ENCODE assay signal across 8 cellular contexts in the genomic region with DNA sequence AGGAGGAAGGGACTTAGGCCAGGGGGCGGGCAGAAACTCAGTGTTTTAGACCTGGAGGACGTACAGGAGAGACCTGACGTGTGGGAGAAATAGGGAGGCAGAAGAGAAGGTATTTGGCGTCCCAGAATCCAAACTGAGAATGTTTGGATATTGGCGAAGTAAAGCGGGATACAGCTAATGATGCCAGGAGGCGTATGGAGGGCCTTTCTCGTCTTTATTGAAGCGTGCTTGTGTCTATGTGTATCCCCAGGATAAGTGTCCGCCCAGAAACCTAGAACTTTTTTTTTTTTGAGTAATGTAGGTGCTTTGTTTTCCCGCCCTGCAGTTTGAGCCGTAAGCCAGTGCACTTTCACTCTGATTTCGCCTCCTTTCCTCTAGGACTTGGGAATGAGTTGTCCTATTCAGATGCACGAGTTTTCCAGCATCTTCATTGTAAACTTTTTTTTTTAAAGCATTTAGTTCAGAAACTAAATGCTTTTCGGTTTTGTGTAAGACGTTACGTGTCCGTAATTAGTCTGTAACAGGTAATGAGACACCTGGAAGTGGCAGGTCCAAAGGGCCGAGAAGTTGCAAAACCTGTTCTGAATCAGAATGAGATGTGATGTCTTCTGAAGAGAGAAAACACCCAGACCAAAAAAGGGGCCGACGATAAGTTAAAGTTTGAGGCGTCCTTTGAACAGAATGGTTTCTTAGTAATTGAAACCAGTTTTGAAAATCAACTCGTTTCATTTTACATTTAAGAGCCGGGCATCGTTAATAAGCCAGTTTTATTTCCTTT. TPM values are rescaled to one million over a fixed set of nuclear protein-coding genes. Genes with fewer than 3 reads are reported as not detected.
DNase-seq lines count a peak whose midpoint lies in the region; ATAC-seq, FAIRE-seq and TF ChIP-seq lines count a peak whose summit lies in the region.

No MANE protein-coding gene starts in this region.

- intact Hi-C loops in GM12878 (cut with micrococcal nuclease; ENCODE audit: unreplicated experiment) (loop anchor here (2.0 to 10.0 kb wide), 2 partner anchors 259 to 975 kb away; no protein-coding TSS in a partner anchor), posterior cingulate gyrus (cut with DNase I) (loop anchor here (1.0 kb wide), 1 partner anchor 9 kb away; a partner anchor contains a TSS)

- FAIRE-seq in GM12878 (lab: Jason Lieb, UNC): no peak

- peaks cover 68% of the 10 kb centered on the region for H3K79me2 ChIP-seq in GM12878 (ENCODE audit: control insufficient read depth, insufficient read depth, low read length)

- TF ChIP-seq POLR2A in GM18505 (IDR thresholded peaks at IDR 0.05; ENCODE audit: borderline replicate concordance, extremely low read depth, insufficient read depth, insufficient read length) (no peak), GM12878 (IDR thresholded peaks at IDR 0.05; ENCODE audit: low read depth, low read length) (no peak)

- no peaks in the 10 kb centered on the region for H3K27me3 Mint-ChIP-seq in stimulated activated naive B cell treated with anti-CD40 and anti-IgM and Interleukin-4, amounts not matched to agents 10 μg/mL and 1 μg/mL and 100 μg/mL, for 72 hours

- H3K4me2 ChIP-seq in GM12878 (ENCODE audit: control insufficient read depth, insufficient read depth): peak overlapping the region; percentile 85

- no peaks in the 10 kb centered on the region for H3K9me3 Mint-ChIP-seq in stimulated activated naive B cell treated with anti-CD40 and anti-IgM and Interleukin-4, amounts not matched to agents 10 μg/mL and 1 μg/mL and 100 μg/mL, for 72 hours

- H4K20me1 ChIP-seq in GM12878 (ENCODE audit: control insufficient read depth, insufficient read depth): peaks cover 4% of the 10 kb centered on the region; the same call in 1 of the 2 replicates

- TF ChIP-seq CTCF in AG09309 (IDR thresholded peaks at IDR 0.05; ENCODE audit: control insufficient read depth, insufficient read depth, low read depth, low read length, missing control alignments): no peak
- no peak for TF ChIP-seq CTCF in GM12878 (IDR thresholded peaks at IDR 0.05 in 2 of 3, conservative IDR thresholded peaks at IDR 0.05 in 1 of 3; ENCODE audit: control insufficient read depth in 2 of 3, extremely low read depth in 1 of 3, insufficient read depth in 1 of 3, low read depth in 3 of 3, low read length in 3 of 3)

- H3K4me1 Mint-ChIP-seq in stimulated activated naive B cell treated with anti-CD40 and anti-IgM and Interleukin-4, amounts not matched to agents 10 μg/mL and 1 μg/mL and 100 μg/mL, for 72 hours: peaks cover 12 to 47% of the 10 kb centered on the region in 2 donors

- H3K4me3 Mint-ChIP-seq in stimulated activated naive B cell treated with anti-CD40 and anti-IgM and Interleukin-4, amounts not matched to agents 10 μg/mL and 1 μg/mL and 100 μg/mL, for 72 hours: peak overlapping the region; percentile 95 to 100

- in situ Hi-C loops in GM12878 (cut with MboI): loop anchor here (10.0 to 25.0 kb wide), 3 partner anchors 1005 to 1848 kb away; a partner anchor contains a TSS

- H3K27ac ChIP-seq in GM12878 (ENCODE audit: control insufficient read depth, insufficient read depth): peak overlapping the region; percentile 100

- CTCF ChIA-PET in GM12878 (lab: Yijun Ruan, JAX): no interaction called here

- H3K36me3 ChIP-seq in GM12878 (ENCODE audit: control insufficient read depth in 2 of 2, insufficient read depth in 2 of 2, low read length in 1 of 2): no peaks in the 10 kb centered on the region; a peak in 1 of 4 replicates

- TF ChIP-seq RAD21 in GM12878 (IDR thresholded peaks at IDR 0.05; ENCODE audit: insufficient read depth, low read depth, low read length): no peak

- WGBS in GM12878 (ENCODE audit: insufficient coverage, insufficient replicate concordance, low lambda C conversion rate, missing lambda C conversion rate): 1% methylated on average over 24 of the region's 25 CpGs

- no peaks in the 10 kb centered on the region for H3K27me3 ChIP-seq in GM12878 (replicated peaks in 1 of 2; ENCODE audit: control insufficient read depth in 2 of 2, insufficient read depth in 2 of 2, low read length in 1 of 2)

- H3K4me1 ChIP-seq in GM12878 (ENCODE audit: control insufficient read depth, insufficient read depth, low read length): peaks cover 3% of the 10 kb centered on the region; the same call in 1 of the 2 replicates

- H3K36me3 Mint-ChIP-seq in stimulated activated naive B cell treated with anti-CD40 and anti-IgM and Interleukin-4, amounts not matched to agents 10 μg/mL and 1 μg/mL and 100 μg/mL, for 72 hours: peaks cover 8 to 11% of the 10 kb centered on the region in 2 donors

- TSS peak; percentile 67 for BruUV-seq in GM12878 (replicated peaks; lab: Mats Ljungman, UMichigan)

- peak; percentile 17 for ATAC-seq in GM18505 (IDR thresholded peaks at IDR 0.05; ENCODE audit: unreplicated experiment)
- peak; percentile 21 for ATAC-seq in HG02884 (IDR thresholded peaks at IDR 0.05; ENCODE audit: unreplicated experiment)
- peak; percentile 18 for ATAC-seq in GM12878
- ATAC-seq in stimulated activated naive B cell treated with anti-CD40 and anti-IgM and Interleukin-4, amounts not matched to agents 10 μg/mL and 1 μg/mL and 100 μg/mL, for 72 hours (replicated peaks): peak; percentile 17 to 23

- no peaks in the 10 kb centered on the region for H3K9me3 ChIP-seq in GM12878 (replicated peaks; ENCODE audit: control insufficient read depth, insufficient read depth, low read length)

- H3K27ac Mint-ChIP-seq in stimulated activated naive B cell treated with anti-CD40 and anti-IgM and Interleukin-4, amounts not matched to agents 10 μg/mL and 1 μg/mL and 100 μg/mL, for 72 hours: peak overlapping the region; percentile 93

- peak overlapping the region; percentile 72 for H2AFZ ChIP-seq in GM12878 (ENCODE audit: control insufficient read depth, low read depth, low read length)

- no peak for DNase-seq in AG09309 (ENCODE audit: low read depth)
- peak; percentile 51 for DNase-seq in NCI-H2171 treated with DMSO at 0.1 percent for 48 hours (lab: John Stamatoyannopoulos, UW)
- peak; percentile 23 for DNase-seq in GM12878 (ENCODE audit: low read depth, low spot score)
- DNase-seq in islet precursor cell: peak; percentile 61
- no peak for DNase-seq in stimulated activated naive B cell treated with anti-CD40 and anti-IgM and Interleukin-4, amounts not matched to agents 10 μg/mL and 1 μg/mL and 100 μg/mL, for 72 hours
- DNase-seq in posterior cingulate gyrus: no peak

- TF ChIP-seq EP300 in GM12878 (IDR thresholded peaks at IDR 0.05; ENCODE audit: borderline replicate concordance in 1 of 2, control insufficient read depth in 1 of 2, low read depth in 2 of 2, low read length in 2 of 2): no peak

- SMC1A ChIA-PET in GM12878 (lab: Charles Lee; ENCODE audit: uncharacterized antibody, unreplicated experiment): interaction anchor here (1.2 to 1.3 kb wide), 2 partner anchors 9 to 243 kb away, joined by 4 read pairs; no protein-coding TSS in a partner anchor

- peak overlapping the region; percentile 98 for H3K4me3 ChIP-seq in AG09309 (ENCODE audit: control insufficient read depth, low read depth, low read length)
- peak overlapping the region; percentile 92 for H3K4me3 ChIP-seq in GM12878

- peak overlapping the region; percentile 99 for H3K9ac ChIP-seq in GM12878 (ENCODE audit: control insufficient read depth, insufficient read depth, low read length)

- POLR2A ChIA-PET in GM12878 (lab: Charles Lee): interaction anchor here (0.7 to 1.5 kb wide), 4 partner anchors 9 to 260 kb away, joined by 3 to 6 read pairs (median 4); a partner anchor contains a TSS

- RAD21 ChIA-PET in GM12878 (lab: Charles Lee; ENCODE audit: unreplicated experiment): interaction anchor here (1.2 to 1.6 kb wide), 2 partner anchors 240 to 259 kb away, joined by 4 to 5 read pairs; no protein-coding TSS in a partner anchor

TF ChIP-seq in GM12878, 131 proteins besides CTCF, POLR2A, EP300 and RAD21 (continues in another document):
- TF ChIP-seq EED (IDR thresholded peaks at IDR 0.05; ENCODE audit: low read depth): peak; percentile 58
- no peak for TF ChIP-seq BHLHE40 (IDR thresholded peaks at IDR 0.05; ENCODE audit: borderline replicate concordance in 1 of 2, low read depth in 2 of 2, low read length in 1 of 2)
- 0 out of 2 replicates have a peak, but pooled peaks have one; percentile 24 for TF ChIP-seq ATF7 (IDR thresholded peaks at IDR 0.05; ENCODE audit: low read depth)

RNA-seq across cellular contexts. Expression of a gene that starts 0.7 kb away (rescaled TPM):
- 47.0 and 50.1 TPM in 2 replicates for total RNA-seq in GM12878 (2013; cell fraction: nucleolus; rRNA removed)
- total RNA-seq in GM12878 (2014; rRNA removed) (9.7 and 11.9 TPM in 2 replicates), GM12878 (2014; rRNA removed; fragmentation: Illumina TruSeq; extraction: Trizol) (12.9 and 13.0 TPM in 2 replicates), GM12878 (2021) (8.6 and 9.0 TPM in 2 replicates)
- polyA plus RNA-seq in GM12878 (2011; ENCODE audit: low read depth): 3.8 TPM
- polyA plus RNA-seq in GM12878 (2011; rRNA removed) (20.7 and 33.3 TPM in 2 replicates), GM12878 (2014; fragmentation: Illumina TruSeq; extraction: Trizol) (10.3 and 14.7 TPM in 2 replicates), GM12878 (2014; fragmentation: Nextera tagmentation; extraction: Ambion mirVana) (1 to 10 TPM; 2.5 to 2.6 TPM), GM12878 (2014; rRNA removed) (4.5 and 6.0 TPM in 2 replicates), GM12878 (2016; fragmentation: Nextera tagmentation; extraction: Ambion mirVana) (1 to 10 TPM; 8.3 to 9.1 TPM)
- 4.0 and 6.0 TPM in 2 replicates for polyA plus RNA-seq in GM12878 (2011; cell fraction: cytosol; rRNA removed)
- polyA plus RNA-seq in GM12878 (2011; cell fraction: nucleus; rRNA removed): 15.0 and 21.7 TPM in 2 replicates
- 8.0 and 9.9 TPM in 2 replicates for polyA plus RNA-seq in GM12878 (2012)
- polyA minus RNA-seq in GM12878 (2011; rRNA and poly(A)+ RNA removed): 9.8 and 15.8 TPM in 2 replicates
- 6.4 and 7.5 TPM in 2 replicates for polyA minus RNA-seq in GM12878 (2011; cell fraction: cytosol; rRNA and poly(A)+ RNA removed)
- polyA minus RNA-seq in GM12878 (2011; cell fraction: nucleus; rRNA and poly(A)+ RNA removed): 12.3 and 13.4 TPM in 2 replicates

RNA-seq across cellular contexts. Expression of a gene that starts 8.6 kb away (rescaled TPM):
- 94.9 and 118 TPM in 2 replicates for total RNA-seq in GM12878 (2013; cell fraction: nucleolus; rRNA removed)
- total RNA-seq in GM12878 (2014; rRNA removed) (14.0 and 14.2 TPM in 2 replicates), GM12878 (2014; rRNA removed; fragmentation: Illumina TruSeq; extraction: Trizol) (19.7 and 19.8 TPM in 2 replicates), GM12878 (2021) (11.5 and 14.6 TPM in 2 replicates)
- polyA plus RNA-seq in GM12878 (2011; ENCODE audit: low read depth): 17.2 TPM
- polyA plus RNA-seq in GM12878 (2011; rRNA removed) (24.5 and 38.7 TPM in 2 replicates), GM12878 (2014; fragmentation: Illumina TruSeq; extraction: Trizol) (17.1 and 20.4 TPM in 2 replicates), GM12878 (2014; fragmentation: Nextera tagmentation; extraction: Ambion mirVana) (10 to 100 TPM; 10.2 to 11.3 TPM), GM12878 (2014; rRNA removed) (13.7 and 13.9 TPM in 2 replicates), GM12878 (2016; fragmentation: Nextera tagmentation; extraction: Ambion mirVana) (10 to 100 TPM; 18.7 to 25.0 TPM)
- 13.1 and 13.9 TPM in 2 replicates for polyA plus RNA-seq in GM12878 (2011; cell fraction: cytosol; rRNA removed)
- 23.3 and 31.0 TPM in 2 replicates for polyA plus RNA-seq in GM12878 (2011; cell fraction: nucleus; rRNA removed)
- polyA plus RNA-seq in GM12878 (2012): 8.2 and 8.9 TPM in 2 replicates
- 18.5 and 22.4 TPM in 2 replicates for polyA minus RNA-seq in GM12878 (2011; rRNA and poly(A)+ RNA removed)
- polyA minus RNA-seq in GM12878 (2011; cell fraction: cytosol; rRNA and poly(A)+ RNA removed): 5.7 and 12.8 TPM in 2 replicates
- polyA minus RNA-seq in GM12878 (2011; cell fraction: nucleus; rRNA and poly(A)+ RNA removed): 26.1 and 35.2 TPM in 2 replicates

Comparison
In these comparisons a context has a peak if more than half of its experiments do, and no peak if none do; other contexts are left out.
1. DNase-seq: peak in NCI-H2171 treated with DMSO at 0.1 percent for 48 hours (single experiment), GM12878 (single experiment) and islet precursor cell (single experiment); none in AG09309 (single experiment), stimulated activated naive B cell treated with anti-CD40 and anti-IgM and Interleukin-4, amounts not matched to agents 10 μg/mL and 1 μg/mL and 100 μg/mL, for 72 hours (single experiment) and posterior cingulate gyrus (0 of 10).
2. Peak in every context shown above with its lines, with median percentiles within 50 percentile points of each other: ATAC-seq.